36 cellular contexts compared by ENCODE assay signal in genomic region chr6:162195441-162195840, GRCh38.
"Had no signal": no experiment of that assay in that cellular context is flagged by ENCODE, and none has a peak within 500 bp of the region (broad histone marks: within the 10 kb centered on the region; RNA-seq: fewer than 3 reads in every experiment).

No MANE protein-coding gene starts in this region.

- H3K4me3 ChIP-seq: adrenal gland, body of pancreas, breast epithelium had no signal

- FAIRE-seq: astrocyte, colon, TTC549 had no signal

- H3K4me1 Mint-ChIP-seq: activated B cell treated with CpG ODN at 0.5 μM for 24 hours; activated CD4-positive, alpha-beta T cell treated with anti-CD3 and anti-CD28 coated beads, Interleukin-2, amount 10 ng/mL, durations not matched to agents 24 days and 14 days; activated naive CD8-positive, alpha-beta T cell treated with anti-CD3 and anti-CD28 coated beads for 36 hours; activated T-helper 17 cell treated with anti-CD3 and anti-CD28 coated beads, Interleukin-2, amount 50 U/mL, for 72 hours had no signal

- H3K27ac Mint-ChIP-seq: activated B cell treated with CpG ODN at 0.5 μM for 24 hours; activated CD4-positive, alpha-beta memory T cell treated with anti-CD3 and anti-CD28 coated beads for 36 hours; activated CD4-positive, alpha-beta T cell treated with anti-CD3 and anti-CD28 coated beads, Interleukin-2, amount 10 ng/mL, durations not matched to agents 24 days and 14 days; activated CD8-positive, alpha-beta T cell treated with anti-CD3 and anti-CD28 coated beads for 36 hours; activated naive CD4-positive, alpha-beta T cell treated with anti-CD3 and anti-CD28 coated beads for 36 hours; activated naive CD4-positive, alpha-beta T cell treated with anti-CD3 and anti-CD28 coated beads, Interleukin-2, amount 50 U/mL, for 72 hours; activated naive CD8-positive, alpha-beta T cell treated with anti-CD3 and anti-CD28 coated beads for 36 hours; activated T-cell treated with anti-CD3 and anti-CD28 coated beads, Interleukin-2, amount 50 U/mL, for 72 hours; activated T-helper 1 cell treated with anti-CD3 and anti-CD28 coated beads, Interleukin-12 subunit alpha, Interleukin-12 subunit beta, Interleukin-2, Interleukin-4 antibody, amounts not matched to agents 30 ng/mL and 10 ng/mL and 1 ng/mL, durations not matched to agents 14 hours and 24 hours and 36 hours; activated T-helper 17 cell treated with anti-CD3 and anti-CD28 coated beads, Interleukin-2, amount 50 U/mL, for 72 hours; T-helper 2 cell treated with Interferon-gamma antibody and Interleukin-4, amounts not matched to agents 5 μg/mL and 100 μg/mL, for 36 hours had no signal

- H3K36me3 ChIP-seq: adrenal gland, brain microvascular endothelial cell, breast epithelium had no signal

- H3K27me3 Mint-ChIP-seq: activated B cell treated with CpG ODN at 0.5 μM for 24 hours; activated CD4-positive, alpha-beta memory T cell treated with anti-CD3 and anti-CD28 coated beads for 36 hours; activated CD4-positive, alpha-beta T cell treated with anti-CD3 and anti-CD28 coated beads, Interleukin-2, amount 10 ng/mL, durations not matched to agents 24 days and 14 days; activated CD8-positive, alpha-beta T cell treated with anti-CD3 and anti-CD28 coated beads for 36 hours; activated naive CD8-positive, alpha-beta T cell treated with anti-CD3 and anti-CD28 coated beads for 36 hours; activated T-helper 17 cell treated with anti-CD3 and anti-CD28 coated beads, Interleukin-2, amount 50 U/mL, for 72 hours had no signal

- H3K36me3 Mint-ChIP-seq: activated CD4-positive, alpha-beta memory T cell treated with anti-CD3 and anti-CD28 coated beads for 36 hours had no signal

- H3K4me3 Mint-ChIP-seq: activated B cell treated with CpG ODN at 0.5 μM for 24 hours; activated CD4-positive, alpha-beta memory T cell treated with anti-CD3 and anti-CD28 coated beads for 36 hours; activated CD4-positive, alpha-beta T cell treated with anti-CD3 and anti-CD28 coated beads, Interleukin-2, amount 10 ng/mL, durations not matched to agents 24 days and 14 days; activated CD8-positive, alpha-beta T cell treated with anti-CD3 and anti-CD28 coated beads for 36 hours; activated naive CD4-positive, alpha-beta T cell treated with anti-CD3 and anti-CD28 coated beads for 36 hours; activated naive CD8-positive, alpha-beta T cell treated with anti-CD3 and anti-CD28 coated beads for 36 hours; activated T-cell treated with anti-CD3 and anti-CD28 coated beads, Interleukin-2, amount 50 U/mL, for 4 hours; activated T-cell treated with anti-CD3 and anti-CD28 coated beads, Interleukin-2, amount 50 U/mL, for 72 hours; activated T-helper 1 cell treated with anti-CD3 and anti-CD28 coated beads, Interleukin-12 subunit alpha, Interleukin-12 subunit beta, Interleukin-2, Interleukin-4 antibody, amounts not matched to agents 30 ng/mL and 10 ng/mL and 1 ng/mL, durations not matched to agents 14 hours and 24 hours and 36 hours; activated T-helper 17 cell treated with anti-CD3 and anti-CD28 coated beads, Interleukin-2, amount 50 U/mL, for 72 hours; T-helper 2 cell treated with Interferon-gamma antibody and Interleukin-4, amounts not matched to agents 5 μg/mL and 100 μg/mL, for 36 hours had no signal

- H3K4me1 ChIP-seq: adrenal gland, body of pancreas, breast epithelium had no signal

- H3K9me3 Mint-ChIP-seq: activated CD4-positive, alpha-beta T cell treated with anti-CD3 and anti-CD28 coated beads, Interleukin-2, amount 10 ng/mL, durations not matched to agents 24 days and 14 days; activated naive CD4-positive, alpha-beta T cell treated with anti-CD3 and anti-CD28 coated beads for 36 hours; activated naive CD4-positive, alpha-beta T cell treated with anti-CD3 and anti-CD28 coated beads, Interleukin-2, amount 50 U/mL, for 72 hours; activated T-cell treated with anti-CD3 and anti-CD28 coated beads, Interleukin-2, amount 50 U/mL, for 4 hours; activated T-cell treated with anti-CD3 and anti-CD28 coated beads, Interleukin-2, amount 50 U/mL, for 72 hours; activated T-helper 1 cell treated with anti-CD3 and anti-CD28 coated beads, Interleukin-12 subunit alpha, Interleukin-12 subunit beta, Interleukin-2, Interleukin-4 antibody, amounts not matched to agents 30 ng/mL and 10 ng/mL and 1 ng/mL, durations not matched to agents 14 hours and 24 hours and 36 hours; activated T-helper 17 cell treated with anti-CD3 and anti-CD28 coated beads, Interleukin-2, amount 50 U/mL, for 72 hours; T-helper 2 cell treated with Interferon-gamma antibody and Interleukin-4, amounts not matched to agents 5 μg/mL and 100 μg/mL, for 36 hours had no signal

- H3K9me3 ChIP-seq: adrenal gland, body of pancreas, breast epithelium had no signal

- H3K27me3 ChIP-seq: adrenal gland, body of pancreas, brain microvascular endothelial cell, breast epithelium had no signal

- H3K27ac ChIP-seq: adrenal gland, body of pancreas, brain microvascular endothelial cell, breast epithelium, VCaP had no signal

- DNase-seq: activated B cell treated with CpG ODN at 0.5 μM for 24 hours; activated CD4-positive, alpha-beta memory T cell treated with anti-CD3 and anti-CD28 coated beads for 36 hours; activated CD4-positive, alpha-beta T cell treated with anti-CD3 and anti-CD28 coated beads for 4 hours; activated CD4-positive, alpha-beta T cell treated with anti-CD3 and anti-CD28 coated beads, Interleukin-2, amount 10 ng/mL, durations not matched to agents 24 days and 14 days; activated CD4-positive, alpha-beta T cell treated with anti-CD3 and anti-CD28 coated beads, Interleukin-2, amount 50 U/mL, for 1 hour; activated CD4-positive, alpha-beta T cell treated with anti-CD3 and anti-CD28 coated beads, Interleukin-2, amount 50 U/mL, for 4 hours; activated CD4-positive, CD25-positive, alpha-beta regulatory T cell treated with anti-CD3 and anti-CD28 coated beads, Interleukin-2, amount 50 U/mL, for 72 hours; activated CD8-positive, alpha-beta memory T cell treated with anti-CD3 and anti-CD28 coated beads, Interleukin-2, amount 50 U/mL, for 4 hours; activated CD8-positive, alpha-beta T cell treated with anti-CD3 and anti-CD28 coated beads for 36 hours; activated effector memory CD4-positive, alpha-beta T cell treated with anti-CD3 and anti-CD28 coated beads, Interleukin-2, amount 50 U/mL, for 16 hours; activated gamma-delta T cell treated with Interleukin-2 at 50 U/mL for 16 hours; activated naive CD4-positive, alpha-beta T cell; activated naive CD4-positive, alpha-beta T cell treated with anti-CD3 and anti-CD28 coated beads for 36 hours; activated naive CD4-positive, alpha-beta T cell treated with anti-CD3 and anti-CD28 coated beads, Interleukin-2, amount 50 U/mL, for 16 hours; activated naive CD8-positive, alpha-beta T cell treated with anti-CD3 and anti-CD28 coated beads for 36 hours; activated T-cell treated with anti-CD3 and anti-CD28 coated beads for 4 hours; activated T-cell treated with anti-CD3 and anti-CD28 coated beads, Interleukin-2, amount 50 U/mL, for 1 hour; activated T-cell treated with anti-CD3 and anti-CD28 coated beads, Interleukin-2, amount 50 U/mL, for 4 hours; activated T-cell treated with anti-CD3 and anti-CD28 coated beads, Interleukin-2, amount 50 U/mL, for 72 hours; adrenal gland; amniotic stem cell; aorta; body of pancreas; brain microvascular endothelial cell; central memory CD4-positive, alpha-beta T cell; T-helper 2 cell; T-helper 9 cell had no signal

- ATAC-seq: activated CD8-positive, alpha-beta T cell treated with anti-CD3 and anti-CD28 coated beads for 36 hours; activated naive CD4-positive, alpha-beta T cell treated with anti-CD3 and anti-CD28 coated beads, Interleukin-2, amount 50 U/mL, for 72 hours; activated T-cell treated with anti-CD3 and anti-CD28 coated beads, Interleukin-2, amount 50 U/mL, for 4 hours; activated T-cell treated with anti-CD3 and anti-CD28 coated beads, Interleukin-2, amount 50 U/mL, for 72 hours; activated T-helper 17 cell treated with anti-CD3 and anti-CD28 coated beads, Interleukin-2, amount 50 U/mL, for 72 hours; body of pancreas had no signal
